13 cellular contexts compared by ENCODE assay signal in the genomic region with DNA sequence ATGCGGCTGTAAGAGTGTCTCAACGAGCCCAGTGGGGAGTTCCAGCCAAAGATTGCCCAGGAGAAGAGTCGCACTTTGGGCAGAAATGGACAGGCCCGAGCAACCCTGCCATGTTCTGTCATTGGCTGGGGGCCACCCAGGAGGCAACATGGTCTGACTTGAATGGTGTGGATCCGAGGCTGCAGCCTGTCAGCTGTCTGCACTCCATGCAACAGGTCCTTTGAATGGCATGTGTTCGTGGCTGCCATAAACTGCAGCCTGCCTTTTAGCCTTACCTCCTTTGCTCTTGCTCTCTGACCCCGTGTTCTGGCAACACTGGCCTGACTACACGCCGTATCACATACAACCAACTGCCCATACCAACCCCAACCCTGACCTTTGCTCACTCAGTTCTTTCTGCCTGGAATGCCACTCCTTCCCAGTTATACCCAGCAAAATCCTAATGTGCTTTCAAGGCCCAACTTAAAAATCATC. TPM values are rescaled to one million over a fixed set of nuclear protein-coding genes. Genes with fewer than 3 reads are reported as not detected.
DNase-seq lines count a peak whose midpoint lies in the region; ATAC-seq, FAIRE-seq and TF ChIP-seq lines count a peak whose summit lies in the region.
"Had no signal": no experiment of that assay in that cellular context is flagged by ENCODE, and none has a peak within 500 bp of the region (broad histone marks: within the 10 kb centered on the region; RNA-seq: fewer than 3 reads in every experiment).

No MANE protein-coding gene starts in this region.

- 83% methylated on average over 9 of the region's 9 CpGs; no CpG with 5 or more reads in 1 of the 2 experiments for WGBS in H1 (ENCODE audit: extremely low coverage in 1 of 2, insufficient coverage in 1 of 2, insufficient read length in 1 of 2, insufficient replicate concordance in 2 of 2, low coverage in 1 of 2, low lambda C conversion rate in 2 of 2, missing lambda C conversion rate in 1 of 2), 2 experiments

- H3K4ac ChIP-seq in H1 (replicated peaks; ENCODE audit: insufficient read length, low read depth, low read length) = no peak overlapping the region

- no peaks in the 10 kb centered on the region for H3K79me2 ChIP-seq in H1 (ENCODE audit: control insufficient read depth in 1 of 2, insufficient read depth in 2 of 2, low read length in 2 of 2)

- H3K23ac ChIP-seq in H1 (ENCODE audit: insufficient read length) = no peak overlapping the region

- ATAC-seq in HG02588 (IDR thresholded peaks at IDR 0.05; ENCODE audit: unreplicated experiment) = no peak

- peak overlapping the region; percentile 74 to 91 (median 85); a peak in 21 of 22 replicates for H3K4me2 ChIP-seq in BLaER1 treated with 17β-estradiol and CSF1 and Interleukin-3, amounts not matched to agents 10 nM and 100 nM
- H3K4me2 ChIP-seq in H1 (ENCODE audit: insufficient read depth in 1 of 2, low read depth in 2 of 2, low read length in 2 of 2) = no peak overlapping the region

- H2BK12ac ChIP-seq in H1 (ENCODE audit: low read depth, low read length) = peak overlapping the region; percentile 31; the same call in 1 of the 2 replicates

- H2BK120ac ChIP-seq in H1 (replicated peaks; ENCODE audit: low read depth, low read length) = no peak overlapping the region

- TF ChIP-seq POLR2A in GM12891 (IDR thresholded peaks at IDR 0.05; ENCODE audit: low read depth, low read length) (no peak), H1 (IDR thresholded peaks at IDR 0.05; ENCODE audit: control extremely low read depth in 1 of 2, low read depth in 2 of 2, low read length in 2 of 2) (no peak)

- peak; percentile 9 for FAIRE-seq in GM12891 (lab: Jason Lieb, UNC)
- no peak for FAIRE-seq in H1 (lab: Jason Lieb, UNC)
- FAIRE-seq: D721Med had no signal

- no peak overlapping the region for H2AFZ ChIP-seq in H1 (ENCODE audit: low read length)

- peaks cover 9% of the 10 kb centered on the region for H3K27me3 Mint-ChIP-seq in nephron progenitor cell (ENCODE audit: low read depth, poor library complexity)

- no peak overlapping the region for H3K14ac ChIP-seq in H1 (ENCODE audit: insufficient read length)

- no peaks in the 10 kb centered on the region for H4K20me1 ChIP-seq in BLaER1 treated with 17β-estradiol and CSF1 and Interleukin-3, amounts not matched to agents 10 nM and 100 nM
- no peaks in the 10 kb centered on the region for H4K20me1 ChIP-seq in H1 (replicated peaks in 1 of 2; ENCODE audit: control insufficient read depth in 1 of 2, insufficient read depth in 2 of 2, low read length in 2 of 2)

- no peaks in the 10 kb centered on the region for H3K36me3 Mint-ChIP-seq in nephron progenitor cell (ENCODE audit: low read depth)

- H2BK15ac ChIP-seq in H1 (ENCODE audit: low read length) = peak overlapping the region; percentile 49; the same call in 1 of the 2 replicates

- no peaks in the 10 kb centered on the region for H3K23me2 ChIP-seq in H1 (ENCODE audit: low read depth, low read length)

- no peak overlapping the region for H4K91ac ChIP-seq in H1 (replicated peaks; ENCODE audit: insufficient read length, low read length)

- no peak for TF ChIP-seq EP300 in H1 (IDR thresholded peaks at IDR 0.05; ENCODE audit: borderline replicate concordance in 1 of 2, low read depth in 2 of 2, low read length in 2 of 2)

- H3K9me3 Mint-ChIP-seq in nephron progenitor cell = no peaks in the 10 kb centered on the region

- no peak overlapping the region for H2AK5ac ChIP-seq in H1 (ENCODE audit: low read depth, low read length)

- peak overlapping the region in 4 of 11 experiments; percentile 8 to 59 (median 31); a peak in 5 of 22 replicates for H3K9ac ChIP-seq in BLaER1 treated with 17β-estradiol and CSF1 and Interleukin-3, amounts not matched to agents 10 nM and 100 nM
- no peak overlapping the region for H3K9ac ChIP-seq in H1 (replicated peaks in 1 of 4; ENCODE audit: extremely low read depth in 1 of 4, low read depth in 3 of 4, low read length in 3 of 4)

- CTCF ChIA-PET in H1 (lab: Charles Lee; ENCODE audit: partially characterized antibody) = interaction anchor here (0.6 to 1.5 kb wide), 8 partner anchors 11 to 1262 kb away, joined by 3 to 4 read pairs (median 4); a partner anchor contains a TSS

- POLR2A ChIA-PET in H1 (lab: Charles Lee; ENCODE audit: partially characterized antibody) = interaction anchor here (1.0 to 3.8 kb wide), 2 partner anchors 9 to 55 kb away, joined by 3 to 11 read pairs; a partner anchor contains a TSS

- no peaks in the 10 kb centered on the region for H3K9me3 ChIP-seq in BLaER1 treated with 17β-estradiol and CSF1 and Interleukin-3, amounts not matched to agents 10 nM and 100 nM (replicated peaks in 1 of 11)
- no peaks in the 10 kb centered on the region for H3K9me3 ChIP-seq in H1 (ENCODE audit: insufficient read depth in 2 of 2, low read depth in 1 of 2, low read length in 1 of 2)

- no peak overlapping the region for H3K4me3 Mint-ChIP-seq in nephron progenitor cell

- no peak overlapping the region for H4K5ac ChIP-seq in H1 (ENCODE audit: insufficient read length, low read depth, low read length)

- H3K56ac ChIP-seq in H1 (replicated peaks; ENCODE audit: insufficient read length, low read depth, low read length) = no peak overlapping the region

- H3K27ac Mint-ChIP-seq in nephron progenitor cell = peak overlapping the region; percentile 1

- no peak overlapping the region for H2BK20ac ChIP-seq in H1 (ENCODE audit: low read length)

- peaks cover 0 to 47% (median 19%) of the 10 kb centered on the region in 11 experiments; a peak in 11 of 22 replicates for H3K36me3 ChIP-seq in BLaER1 treated with 17β-estradiol and CSF1 and Interleukin-3, amounts not matched to agents 10 nM and 100 nM
- no peaks in the 10 kb centered on the region for H3K36me3 ChIP-seq in H1 (ENCODE audit: control insufficient read depth in 2 of 4, insufficient read depth in 4 of 4, low read length in 3 of 4)

- no peak overlapping the region for H3K18ac ChIP-seq in H1 (ENCODE audit: extremely low read depth, low read length)

- no peak for TF ChIP-seq RAD21 in H1 (IDR thresholded peaks at IDR 0.05 in 1 of 2, conservative IDR thresholded peaks at IDR 0.05 in 1 of 2; ENCODE audit: low read depth in 2 of 2, low read length in 2 of 2)

- TF ChIP-seq CTCF in H1 (IDR thresholded peaks at IDR 0.05; ENCODE audit: control extremely low read depth in 1 of 3, insufficient read depth in 1 of 3, low read depth in 1 of 3, low read length in 3 of 3) (no peak), nephron progenitor cell (IDR thresholded peaks at IDR 0.05) (no peak)

- no peak overlapping the region for H3K4me3 ChIP-seq in BLaER1 treated with 17β-estradiol and CSF1 and Interleukin-3, amounts not matched to agents 10 nM and 100 nM
- H3K4me3 ChIP-seq in H1 (ENCODE audit: extremely low read depth in 1 of 4, insufficient read depth in 2 of 4, low read depth in 3 of 4, low read length in 4 of 4) = no peak overlapping the region
- H3K4me3 ChIP-seq: skin epidermis had no signal

- peaks cover 89 to 100% (median 95%) of the 10 kb centered on the region in 10 experiments for H3K4me1 ChIP-seq in BLaER1 treated with 17β-estradiol and CSF1 and Interleukin-3, amounts not matched to agents 10 nM and 100 nM
- H3K4me1 ChIP-seq in H1 (replicated peaks in 1 of 4; ENCODE audit: control insufficient read depth in 3 of 4, insufficient read depth in 4 of 4, low read length in 3 of 4) = peaks cover 0 to 7% (median 4%) of the 10 kb centered on the region in 4 experiments; a peak in 3 of 7 replicates

- H3K79me1 ChIP-seq in H1 (ENCODE audit: low read depth, low read length) = no peaks in the 10 kb centered on the region

- H3K27ac ChIP-seq in BLaER1 treated with 17β-estradiol and CSF1 and Interleukin-3, amounts not matched to agents 10 nM and 100 nM = peak overlapping the region in 9 of 11 experiments; percentile 78 to 100 (median 91); a peak in 17 of 22 replicates
- no peak overlapping the region for H3K27ac ChIP-seq in H1 (ENCODE audit: low read depth, low read length)

- no peak for DNase-seq in GM12891 (ENCODE audit: insufficient read length, low spot score)
- no peak for DNase-seq in H1 (ENCODE audit: low read depth in 1 of 2, low spot score in 2 of 2)
- no peak for DNase-seq in nephron progenitor cell
- no peak for DNase-seq in NCI-H1105 treated with DMSO at 0.1 percent for 48 hours (lab: John Stamatoyannopoulos, UW)
- no peak for DNase-seq in cerebellum (ENCODE audit: low spot score)
- no peak for DNase-seq in DMS79 treated with DMSO at 0.1 percent for 48 hours (lab: John Stamatoyannopoulos, UW)
- DNase-seq: head of caudate nucleus, mesendoderm, NCI-H446 had no signal

- H3K4me1 Mint-ChIP-seq in nephron progenitor cell = peaks cover 32% of the 10 kb centered on the region

- H3K27me3 ChIP-seq in BLaER1 treated with 17β-estradiol and CSF1 and Interleukin-3, amounts not matched to agents 10 nM and 100 nM = no peaks in the 10 kb centered on the region
- no peaks in the 10 kb centered on the region; a peak in 1 of 7 replicates for H3K27me3 ChIP-seq in H1 (replicated peaks in 1 of 4; ENCODE audit: control insufficient read depth in 3 of 4, extremely low read depth in 1 of 4, insufficient read depth in 3 of 4, low read length in 3 of 4)

- no peak overlapping the region for H4K8ac ChIP-seq in H1 (ENCODE audit: extremely low read depth, insufficient read depth, low read length)

- no peak overlapping the region for H2BK5ac ChIP-seq in H1 (ENCODE audit: low read depth, low read length)

TF ChIP-seq in GM12891, 5 proteins besides CTCF, POLR2A, EP300 and RAD21 (continues in another document):
- TF ChIP-seq PAX5 (IDR thresholded peaks at IDR 0.05; ENCODE audit: insufficient read depth, low read length, severe bottlenecking) = no peak
- TF ChIP-seq SPI1 (IDR thresholded peaks at IDR 0.05; ENCODE audit: low read depth, low read length) = no peak
- TF ChIP-seq POU2F2 (IDR thresholded peaks at IDR 0.05; ENCODE audit: low read depth, low read length) = no peak
- no peak for TF ChIP-seq POLR2AphosphoS5 (IDR thresholded peaks at IDR 0.05; ENCODE audit: low read depth, low read length)

TF ChIP-seq in H1, 55 proteins besides CTCF, POLR2A, EP300 and RAD21 (continues in another document):
- TF ChIP-seq CREB1 (IDR thresholded peaks at IDR 0.05) (no peak), SIX5 (IDR thresholded peaks at IDR 0.05; ENCODE audit: low read depth, low read length) (no peak), TCF12 (IDR thresholded peaks at IDR 0.05; ENCODE audit: low read depth, low read length) (no peak), ZNF274 (IDR thresholded peaks at IDR 0.05; ENCODE audit: borderline replicate concordance, extremely low read depth, low read length) (no peak)

RNA-seq across cellular contexts. Expression of a gene that starts 55.7 kb away (rescaled TPM):
- polyA plus RNA-seq in GM12891 (2012; ENCODE audit: low read depth, missing spikeins) = 30.8 TPM
- 8.5 TPM in 2 replicates for total RNA-seq in H1 (2021; fragmentation: NEBNext Ultra II Directional; extraction: Animal tissue kit (Norgen Biotek cat#: 25700))
- polyA plus RNA-seq in H1 (2011; rRNA removed) = 2.9 and 4.0 TPM in 2 replicates
- polyA plus RNA-seq in H1 (2011; cell fraction: cytosol; rRNA removed) = 3.7 TPM
- 9.7 TPM for polyA plus RNA-seq in H1 (2011; cell fraction: nucleus; rRNA removed)
- 6.1 to 7.7 TPM (median 7.3 TPM) in 4 replicates for polyA plus RNA-seq in H1 (2012, experiment 1 of 2)
- polyA plus RNA-seq in H1 (2012, experiment 2 of 2) = 6.4 TPM
- polyA plus RNA-seq in H1 (2013, experiment 1 of 2) = 3.9 TPM
- 2.8 TPM for polyA plus RNA-seq in H1 (2013, experiment 2 of 2)
- polyA minus RNA-seq in H1 (2011; rRNA and poly(A)+ RNA removed) = 11.9 and 15.3 TPM in 2 replicates
- 5.3 TPM for polyA minus RNA-seq in H1 (2011; cell fraction: cytosol; rRNA and poly(A)+ RNA removed)
- polyA minus RNA-seq in H1 (2011; cell fraction: nucleus; rRNA and poly(A)+ RNA removed) = 25.1 TPM
- total RNA-seq in cerebellum = 2.4 TPM

Comparison
In these comparisons a context has a peak if more than half of its experiments do, and no peak if none do; other contexts are left out.
1. H3K4me2 ChIP-seq: peak in BLaER1 treated with 17β-estradiol and CSF1 and Interleukin-3, amounts not matched to agents 10 nM and 100 nM (11 of 11); none in H1 (0 of 2).